ENCODE assay signal across 1 cellular context in genomic region chr12:53320352-53321195, GRCh38.
TF ChIP-seq lines count a peak whose summit lies in the region.

No MANE protein-coding gene starts in this region.

TF ChIP-seq in HepG2, 621 proteins besides CTCF, POLR2A, EP300 and RAD21:
- peak; percentile 67 for TF ChIP-seq MAFF (IDR thresholded peaks at IDR 0.05; ENCODE audit: low read depth, low read length)
- TF ChIP-seq NFE2L1 (CRISPR knock-in tag; IDR thresholded peaks at IDR 0.05; ENCODE audit: borderline replicate concordance): no peak
- peak; percentile 33 to 67 for TF ChIP-seq MAFK (conservative IDR thresholded peaks at IDR 0.05 in 1 of 2, IDR thresholded peaks at IDR 0.05 in 1 of 2; ENCODE audit: low read length in 2 of 2)
- no peak for TF ChIP-seq ATF7 (IDR thresholded peaks at IDR 0.05)
- TF ChIP-seq ATF7 (CRISPR knock-in tag; IDR thresholded peaks at IDR 0.05): no peak
- TF ChIP-seq E2F5 (CRISPR knock-in tag; conservative IDR thresholded peaks at IDR 0.05): no peak
- no peak for TF ChIP-seq ZBTB44 (CRISPR knock-in tag; IDR thresholded peaks at IDR 0.05)
- no peak for TF ChIP-seq ZNF788 (CRISPR knock-in tag; IDR thresholded peaks at IDR 0.05; ENCODE audit: borderline replicate concordance)
- peak; percentile 65; the same call in 1 of the 2 replicates for TF ChIP-seq ZNF615 (CRISPR knock-in tag; IDR thresholded peaks at IDR 0.05; ENCODE audit: borderline replicate concordance)
- no peak for TF ChIP-seq TEAD3 (CRISPR knock-in tag; optimal IDR thresholded peaks at IDR 0.05; ENCODE audit: borderline replicate concordance)
- no peak for TF ChIP-seq YY1 (IDR thresholded peaks at IDR 0.05; ENCODE audit: insufficient read depth, insufficient replicate concordance, low read depth, low read length)
- no peak for TF ChIP-seq SSRP1 (CRISPR knock-in tag; IDR thresholded peaks at IDR 0.05)
- 0 out of 2 replicates have a peak, but pooled peaks have one; percentile 40 for TF ChIP-seq ZSCAN30 (CRISPR knock-in tag; IDR thresholded peaks at IDR 0.05)
- TF ChIP-seq ZSCAN22 (CRISPR knock-in tag; IDR thresholded peaks at IDR 0.05): no peak
- TF ChIP-seq TMF1 (CRISPR knock-in tag; IDR thresholded peaks at IDR 0.05; ENCODE audit: low read depth): no peak
- no peak for TF ChIP-seq ZNF496 (CRISPR knock-in tag; IDR thresholded peaks at IDR 0.05; ENCODE audit: insufficient replicate concordance)
- TF ChIP-seq JUNB (CRISPR knock-in tag; IDR thresholded peaks at IDR 0.05; ENCODE audit: borderline replicate concordance): no peak
- no peak for TF ChIP-seq FLYWCH1 (CRISPR knock-in tag; IDR thresholded peaks at IDR 0.05)
TF ChIP-seq in HepG2: peak in this region for 4.
